Comparison of ENCODE assay signal across 1 cellular context in the genomic region with DNA sequence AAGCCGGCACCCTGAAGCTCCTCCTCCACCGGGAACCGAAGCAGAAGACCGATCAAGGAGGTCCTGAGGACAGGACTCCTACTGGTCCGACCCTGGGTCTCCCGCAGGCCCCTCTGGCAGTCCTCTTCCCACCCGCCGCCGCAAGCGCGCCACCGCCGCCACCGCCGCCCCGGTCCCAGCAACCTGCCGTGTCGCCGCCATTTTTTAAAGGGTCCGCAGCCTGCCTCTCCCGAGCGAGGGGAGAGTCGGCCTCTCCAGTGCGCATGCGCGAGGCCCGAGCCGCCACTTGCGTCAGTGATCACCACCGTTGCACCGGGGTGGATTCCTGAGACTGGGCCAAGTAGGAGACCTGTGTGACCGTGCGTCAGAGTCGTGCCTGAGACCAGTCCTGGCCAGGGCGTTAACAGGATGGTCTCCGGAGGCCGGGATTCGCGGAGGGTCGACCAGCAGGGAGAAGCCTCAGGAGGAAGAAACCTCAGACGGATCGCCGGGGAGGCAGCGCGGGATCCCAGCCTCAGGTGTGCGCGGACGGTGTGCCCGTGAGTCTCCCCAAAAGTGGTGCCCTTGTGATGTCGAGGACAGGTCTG.
A peak's percentile ranks its signal among the peaks of the same experiment; 100 is the strongest.
TF ChIP-seq lines count a peak whose summit lies in the region.

No MANE protein-coding gene starts in this region.

TF ChIP-seq in K562, 482 proteins besides CTCF, POLR2A, EP300 and RAD21 (continues in another document):
- TF ChIP-seq, protein P1, sequence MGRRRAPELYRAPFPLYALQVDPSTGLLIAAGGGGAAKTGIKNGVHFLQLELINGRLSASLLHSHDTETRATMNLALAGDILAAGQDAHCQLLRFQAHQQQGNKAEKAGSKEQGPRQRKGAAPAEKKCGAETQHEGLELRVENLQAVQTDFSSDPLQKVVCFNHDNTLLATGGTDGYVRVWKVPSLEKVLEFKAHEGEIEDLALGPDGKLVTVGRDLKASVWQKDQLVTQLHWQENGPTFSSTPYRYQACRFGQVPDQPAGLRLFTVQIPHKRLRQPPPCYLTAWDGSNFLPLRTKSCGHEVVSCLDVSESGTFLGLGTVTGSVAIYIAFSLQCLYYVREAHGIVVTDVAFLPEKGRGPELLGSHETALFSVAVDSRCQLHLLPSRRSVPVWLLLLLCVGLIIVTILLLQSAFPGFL (CRISPR knock-in tag; IDR thresholded peaks at IDR 0.05) = no peak
- TF ChIP-seq, protein P2, sequence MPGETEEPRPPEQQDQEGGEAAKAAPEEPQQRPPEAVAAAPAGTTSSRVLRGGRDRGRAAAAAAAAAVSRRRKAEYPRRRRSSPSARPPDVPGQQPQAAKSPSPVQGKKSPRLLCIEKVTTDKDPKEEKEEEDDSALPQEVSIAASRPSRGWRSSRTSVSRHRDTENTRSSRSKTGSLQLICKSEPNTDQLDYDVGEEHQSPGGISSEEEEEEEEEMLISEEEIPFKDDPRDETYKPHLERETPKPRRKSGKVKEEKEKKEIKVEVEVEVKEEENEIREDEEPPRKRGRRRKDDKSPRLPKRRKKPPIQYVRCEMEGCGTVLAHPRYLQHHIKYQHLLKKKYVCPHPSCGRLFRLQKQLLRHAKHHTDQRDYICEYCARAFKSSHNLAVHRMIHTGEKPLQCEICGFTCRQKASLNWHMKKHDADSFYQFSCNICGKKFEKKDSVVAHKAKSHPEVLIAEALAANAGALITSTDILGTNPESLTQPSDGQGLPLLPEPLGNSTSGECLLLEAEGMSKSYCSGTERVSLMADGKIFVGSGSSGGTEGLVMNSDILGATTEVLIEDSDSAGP (CRISPR knock-in tag; IDR thresholded peaks at IDR 0.05) = peak; percentile 89
- TF ChIP-seq ZKSCAN1 (IDR thresholded peaks at IDR 0.05; ENCODE audit: low read depth, low read length) (no peak), BCL6 (CRISPR knock-in tag; IDR thresholded peaks at IDR 0.05) (no peak), ZFPM2 (CRISPR knock-in tag; IDR thresholded peaks at IDR 0.05) (no peak), ATF7 (IDR thresholded peaks at IDR 0.05) (peak; percentile 55; the same call in 1 of the 2 replicates), SIN3A (IDR thresholded peaks at IDR 0.05; ENCODE audit: borderline replicate concordance in 2 of 2, control insufficient read depth in 1 of 2, low read depth in 2 of 2, low read length in 2 of 2) (no peak), PHF20 (IDR thresholded peaks at IDR 0.05; ENCODE audit: partially characterized antibody) (no peak), CTBP1 (IDR thresholded peaks at IDR 0.05; ENCODE audit: borderline replicate concordance) (0 out of 2 replicates have a peak, but pooled peaks have one; percentile 6), TAF1 (IDR thresholded peaks at IDR 0.05; ENCODE audit: control insufficient read depth, extremely low read depth, insufficient read depth, low read length, severe bottlenecking) (peak; percentile 37), ETV1 (tag; conservative IDR thresholded peaks at IDR 0.05; ENCODE audit: low read depth) (no peak), DACH1 (IDR thresholded peaks at IDR 0.05; ENCODE audit: partially characterized antibody) (no peak), MYC (IDR thresholded peaks at IDR 0.05; ENCODE audit: low read depth, low read length) (0 out of 2 replicates have a peak, but pooled peaks have one; percentile 13), MYC (CRISPR knock-in tag; IDR thresholded peaks at IDR 0.05; ENCODE audit: borderline replicate concordance, low read depth) (no peak), L3MBTL2 (IDR thresholded peaks at IDR 0.05) (peak; percentile 68), NFATC3 (IDR thresholded peaks at IDR 0.05) (no peak), ZBTB7A (IDR thresholded peaks at IDR 0.05; ENCODE audit: borderline replicate concordance, control insufficient read depth, low read depth, low read length) (peak; percentile 55; the same call in 1 of the 2 replicates), POLR2H (tag; IDR thresholded peaks at IDR 0.05; ENCODE audit: low read depth) (no peak), NRF1 (conservative IDR thresholded peaks at IDR 0.05 in 1 of 2, IDR thresholded peaks at IDR 0.05 in 1 of 2) (peak; percentile 97), SUPT5H (IDR thresholded peaks at IDR 0.05) (0 out of 2 replicates have a peak, but pooled peaks have one; percentile 27), ZNF133 (CRISPR knock-in tag; IDR thresholded peaks at IDR 0.05) (no peak), PHF8 (IDR thresholded peaks at IDR 0.05; ENCODE audit: borderline replicate concordance, low read length) (peak; percentile 28; the same call in 1 of the 2 replicates), ZNF507 (tag; conservative IDR thresholded peaks at IDR 0.05) (no peak), PHTF2 (CRISPR knock-in tag; IDR thresholded peaks at IDR 0.05) (no peak), ZFX (CRISPR knock-in tag; IDR thresholded peaks at IDR 0.05) (peak; percentile 41; the same call in 1 of the 2 replicates), NFYB (IDR thresholded peaks at IDR 0.05; ENCODE audit: extremely low read depth, insufficient read length) (no peak), YY1 (IDR thresholded peaks at IDR 0.05; ENCODE audit: borderline replicate concordance in 1 of 3, control insufficient read depth in 1 of 3, extremely low read depth in 1 of 3, insufficient read depth in 3 of 3, insufficient read length in 1 of 3, insufficient replicate concordance in 2 of 3, low read depth in 1 of 3, low read length in 2 of 3) (peak; percentile 56 to 92 (median 81)), CREM (IDR thresholded peaks at IDR 0.05; ENCODE audit: low read depth) (0 out of 2 replicates have a peak, but pooled peaks have one; percentile 44), CEBPB (tag; IDR thresholded peaks at IDR 0.05) (peak; percentile 36; the same call in 1 of the 2 replicates), ZBED1 (IDR thresholded peaks at IDR 0.05) (no peak), RBFOX2 (IDR thresholded peaks at IDR 0.05; ENCODE audit: low read depth, low read length) (peak; percentile 92), CEBPG (CRISPR knock-in tag; IDR thresholded peaks at IDR 0.05) (peak; percentile 76), CEBPG (tag; conservative IDR thresholded peaks at IDR 0.05 in 1 of 2, IDR thresholded peaks at IDR 0.05 in 1 of 2) (no peak), TBP (optimal IDR thresholded peaks at IDR 0.05; ENCODE audit: low read depth, low read length) (no peak), ZFP36 (IDR thresholded peaks at IDR 0.05; ENCODE audit: low read depth, low read length, partially characterized antibody) (peak; percentile 79), NFIC (IDR thresholded peaks at IDR 0.05) (0 out of 2 replicates have a peak, but pooled peaks have one; percentile 13), POLR2B (IDR thresholded peaks at IDR 0.05; ENCODE audit: low read depth, partially characterized antibody) (peak; percentile 31), POLR2G (IDR thresholded peaks at IDR 0.05; ENCODE audit: low read depth, low read length) (peak; percentile 89), SRSF1 (IDR thresholded peaks at IDR 0.05; ENCODE audit: low read depth, low read length) (no peak), HNRNPLL (IDR thresholded peaks at IDR 0.05; ENCODE audit: low read depth, low read length, poor library complexity, severe bottlenecking) (peak; percentile 67), MEIS2 (IDR thresholded peaks at IDR 0.05; ENCODE audit: partially characterized antibody) (peak; percentile 84), KLF10 (CRISPR knock-in tag; IDR thresholded peaks at IDR 0.05) (no peak), CXXC5 (CRISPR knock-in tag; IDR thresholded peaks at IDR 0.05) (peak; percentile 46), ATF1 (CRISPR knock-in tag; IDR thresholded peaks at IDR 0.05) (no peak), ATF1 (tag; IDR thresholded peaks at IDR 0.05) (peak; percentile 21; the same call in 1 of the 2 replicates), ZNF785 (CRISPR knock-in tag; IDR thresholded peaks at IDR 0.05) (no peak), CBX8 (IDR thresholded peaks at IDR 0.05; ENCODE audit: borderline replicate concordance, extremely low read depth, low read depth, low read length, poor library complexity, severe bottlenecking) (no peak), ZNF77 (CRISPR knock-in tag; IDR thresholded peaks at IDR 0.05) (no peak), RHOXF2B (CRISPR knock-in tag; conservative IDR thresholded peaks at IDR 0.05) (no peak)
- TF ChIP-seq, protein P3, sequence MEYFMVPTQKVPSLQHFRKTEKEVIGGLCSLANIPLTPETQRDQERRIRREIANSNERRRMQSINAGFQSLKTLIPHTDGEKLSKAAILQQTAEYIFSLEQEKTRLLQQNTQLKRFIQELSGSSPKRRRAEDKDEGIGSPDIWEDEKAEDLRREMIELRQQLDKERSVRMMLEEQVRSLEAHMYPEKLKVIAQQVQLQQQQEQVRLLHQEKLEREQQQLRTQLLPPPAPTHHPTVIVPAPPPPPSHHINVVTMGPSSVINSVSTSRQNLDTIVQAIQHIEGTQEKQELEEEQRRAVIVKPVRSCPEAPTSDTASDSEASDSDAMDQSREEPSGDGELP (CRISPR knock-in tag; IDR thresholded peaks at IDR 0.05; ENCODE audit: borderline replicate concordance) = 0 out of 2 replicates have a peak, but pooled peaks have one; percentile 8
- TF ChIP-seq, protein P4, sequence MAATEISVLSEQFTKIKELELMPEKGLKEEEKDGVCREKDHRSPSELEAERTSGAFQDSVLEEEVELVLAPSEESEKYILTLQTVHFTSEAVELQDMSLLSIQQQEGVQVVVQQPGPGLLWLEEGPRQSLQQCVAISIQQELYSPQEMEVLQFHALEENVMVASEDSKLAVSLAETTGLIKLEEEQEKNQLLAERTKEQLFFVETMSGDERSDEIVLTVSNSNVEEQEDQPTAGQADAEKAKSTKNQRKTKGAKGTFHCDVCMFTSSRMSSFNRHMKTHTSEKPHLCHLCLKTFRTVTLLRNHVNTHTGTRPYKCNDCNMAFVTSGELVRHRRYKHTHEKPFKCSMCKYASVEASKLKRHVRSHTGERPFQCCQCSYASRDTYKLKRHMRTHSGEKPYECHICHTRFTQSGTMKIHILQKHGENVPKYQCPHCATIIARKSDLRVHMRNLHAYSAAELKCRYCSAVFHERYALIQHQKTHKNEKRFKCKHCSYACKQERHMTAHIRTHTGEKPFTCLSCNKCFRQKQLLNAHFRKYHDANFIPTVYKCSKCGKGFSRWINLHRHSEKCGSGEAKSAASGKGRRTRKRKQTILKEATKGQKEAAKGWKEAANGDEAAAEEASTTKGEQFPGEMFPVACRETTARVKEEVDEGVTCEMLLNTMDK (IDR thresholded peaks at IDR 0.05; ENCODE audit: borderline replicate concordance, insufficient read depth, low read depth, low read length, poor library complexity, severe bottlenecking) = no peak
- TF ChIP-seq, protein P5, sequence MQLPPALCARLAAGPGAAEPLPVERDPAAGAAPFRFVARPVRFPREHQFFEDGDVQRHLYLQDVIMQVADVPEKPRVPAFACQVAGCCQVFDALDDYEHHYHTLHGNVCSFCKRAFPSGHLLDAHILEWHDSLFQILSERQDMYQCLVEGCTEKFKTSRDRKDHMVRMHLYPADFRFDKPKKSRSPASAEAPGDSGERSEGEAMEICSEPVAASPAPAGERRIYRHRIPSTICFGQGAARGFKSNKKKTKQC (CRISPR knock-in tag; IDR thresholded peaks at IDR 0.05) = peak; percentile 39; the same call in 1 of the 2 replicates
- TF ChIP-seq, protein P6, sequence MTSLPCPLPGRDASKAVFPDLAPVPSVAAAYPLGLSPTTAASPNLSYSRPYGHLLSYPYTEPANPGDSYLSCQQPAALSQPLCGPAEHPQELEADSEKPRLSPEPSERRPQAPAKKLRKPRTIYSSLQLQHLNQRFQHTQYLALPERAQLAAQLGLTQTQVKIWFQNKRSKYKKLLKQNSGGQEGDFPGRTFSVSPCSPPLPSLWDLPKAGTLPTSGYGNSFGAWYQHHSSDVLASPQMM (CRISPR knock-in tag; IDR thresholded peaks at IDR 0.05) = no peak
- TF ChIP-seq, protein P7, sequence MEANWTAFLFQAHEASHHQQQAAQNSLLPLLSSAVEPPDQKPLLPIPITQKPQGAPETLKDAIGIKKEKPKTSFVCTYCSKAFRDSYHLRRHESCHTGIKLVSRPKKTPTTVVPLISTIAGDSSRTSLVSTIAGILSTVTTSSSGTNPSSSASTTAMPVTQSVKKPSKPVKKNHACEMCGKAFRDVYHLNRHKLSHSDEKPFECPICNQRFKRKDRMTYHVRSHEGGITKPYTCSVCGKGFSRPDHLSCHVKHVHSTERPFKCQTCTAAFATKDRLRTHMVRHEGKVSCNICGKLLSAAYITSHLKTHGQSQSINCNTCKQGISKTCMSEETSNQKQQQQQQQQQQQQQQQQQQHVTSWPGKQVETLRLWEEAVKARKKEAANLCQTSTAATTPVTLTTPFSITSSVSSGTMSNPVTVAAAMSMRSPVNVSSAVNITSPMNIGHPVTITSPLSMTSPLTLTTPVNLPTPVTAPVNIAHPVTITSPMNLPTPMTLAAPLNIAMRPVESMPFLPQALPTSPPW (CRISPR knock-in tag; IDR thresholded peaks at IDR 0.05) = no peak
- TF ChIP-seq, protein P8, sequence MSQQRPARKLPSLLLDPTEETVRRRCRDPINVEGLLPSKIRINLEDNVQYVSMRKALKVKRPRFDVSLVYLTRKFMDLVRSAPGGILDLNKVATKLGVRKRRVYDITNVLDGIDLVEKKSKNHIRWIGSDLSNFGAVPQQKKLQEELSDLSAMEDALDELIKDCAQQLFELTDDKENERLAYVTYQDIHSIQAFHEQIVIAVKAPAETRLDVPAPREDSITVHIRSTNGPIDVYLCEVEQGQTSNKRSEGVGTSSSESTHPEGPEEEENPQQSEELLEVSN (IDR thresholded peaks at IDR 0.05; ENCODE audit: borderline replicate concordance in 1 of 2, extremely low read depth in 1 of 2, insufficient read depth in 1 of 2, insufficient read length in 1 of 2, low read depth in 1 of 2, low read length in 1 of 2, poor library complexity in 1 of 2, severe bottlenecking in 1 of 2) = peak in 1 of 2 experiments; percentile 45
- TF ChIP-seq, protein P9, sequence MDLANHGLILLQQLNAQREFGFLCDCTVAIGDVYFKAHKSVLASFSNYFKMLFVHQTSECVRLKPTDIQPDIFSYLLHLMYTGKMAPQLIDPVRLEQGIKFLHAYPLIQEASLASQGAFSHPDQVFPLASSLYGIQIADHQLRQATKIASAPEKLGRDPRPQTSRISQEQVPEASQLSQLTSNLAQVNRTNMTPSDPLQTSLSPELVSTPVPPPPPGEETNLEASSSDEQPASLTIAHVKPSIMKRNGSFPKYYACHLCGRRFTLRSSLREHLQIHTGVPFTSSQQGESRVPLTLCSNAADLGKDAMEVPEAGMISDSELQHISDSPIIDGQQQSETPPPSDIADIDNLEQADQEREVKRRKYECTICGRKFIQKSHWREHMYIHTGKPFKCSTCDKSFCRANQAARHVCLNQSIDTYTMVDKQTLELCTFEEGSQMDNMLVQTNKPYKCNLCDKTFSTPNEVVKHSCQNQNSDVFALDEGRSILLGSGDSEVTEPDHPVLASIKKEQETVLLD (IDR thresholded peaks at IDR 0.05) = peak; percentile 95
